8 cellular contexts compared by ENCODE assay signal in the genomic region with DNA sequence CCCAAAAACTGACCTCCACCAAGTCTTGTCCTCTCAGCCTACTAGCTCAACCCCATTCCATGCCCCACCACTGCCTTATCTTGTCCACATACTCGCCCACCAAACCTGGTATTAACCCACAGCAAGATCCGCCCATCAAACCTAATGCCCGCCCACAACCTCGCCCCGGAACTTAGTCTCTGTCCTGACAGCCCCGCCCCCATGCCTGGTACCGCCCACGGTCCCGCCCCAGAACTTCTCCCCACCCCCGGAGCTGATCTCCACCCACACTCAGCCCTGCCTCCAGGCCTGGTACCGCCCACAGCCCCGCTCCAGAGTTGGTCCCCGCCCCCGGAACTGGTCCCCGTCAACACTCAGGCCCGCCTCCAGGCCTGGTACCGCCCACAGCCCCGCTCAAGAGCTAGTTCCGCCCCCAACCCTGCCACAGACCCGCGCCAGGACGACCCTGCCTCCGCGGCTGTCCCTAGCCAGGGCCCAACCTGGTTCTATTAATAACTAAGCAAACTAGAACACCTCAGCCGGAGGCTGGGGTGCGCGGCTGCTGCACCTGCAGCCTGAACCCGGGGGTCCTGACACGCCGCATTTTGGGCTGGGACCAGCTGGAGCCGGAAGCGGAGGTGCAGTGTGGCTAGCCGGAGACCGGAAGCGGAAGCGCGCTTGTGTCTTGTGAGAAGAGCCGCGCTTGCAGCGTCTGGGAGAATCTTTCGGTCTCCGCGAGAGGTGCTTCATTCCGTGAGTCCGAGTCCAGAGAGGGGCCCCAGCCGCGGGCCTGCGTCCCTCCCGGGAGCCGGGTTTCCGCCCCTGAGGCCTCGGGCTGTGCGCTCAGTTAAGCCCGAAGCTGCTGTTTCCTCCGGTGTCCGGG. TPM values are rescaled to one million over a fixed set of nuclear protein-coding genes. Genes with fewer than 3 reads are reported as not detected.
DNase-seq lines count a peak whose midpoint lies in the region; ATAC-seq and TF ChIP-seq lines count a peak whose summit lies in the region.

ZNF557 (plus strand) TSS at position 662 of the 862 bp plus-strand sequence. CDS start 5,372 bp downstream, outside the sequence.

- H3K4me1 ChIP-seq in mucosa of descending colon (ENCODE audit: low read depth) = peaks cover 5% of the 10 kb centered on the region

- H3K9me3 Mint-ChIP-seq in IgD-negative memory B cell = no peaks in the 10 kb centered on the region

- H3K27ac Mint-ChIP-seq in IgD-negative memory B cell = peak within 1 kb of the TSS; percentile 63 to 97 (median 86)

- peaks cover 2% of the 10 kb centered on the region for H3K27me3 Mint-ChIP-seq in IgD-negative memory B cell

- TF ChIP-seq CTCF in mucosa of descending colon (IDR thresholded peaks at IDR 0.05) = no peak

- H3K36me3 ChIP-seq in mucosa of descending colon (ENCODE audit: low read depth) = peaks cover 5% of the 10 kb centered on the region

- intact Hi-C loops in mucosa of descending colon (cut with DNase I, micrococcal nuclease) = no loop called here

- ATAC-seq in GM21529 (IDR thresholded peaks at IDR 0.05; ENCODE audit: unreplicated experiment) (peak; percentile 94), mucosa of descending colon (peak; percentile 99)

- H3K9me3 ChIP-seq in mucosa of descending colon = no peaks in the 10 kb centered on the region

- H3K27ac ChIP-seq in epithelial cell of prostate = peak within 1 kb of the TSS; percentile 71

- peak within 1 kb of the TSS; percentile 93 for H3K4me3 ChIP-seq in mucosa of descending colon

- DNase-seq in DMS114 treated with DMSO at 0.1 percent for 48 hours (lab: John Stamatoyannopoulos, UW; ENCODE audit: unreplicated experiment) = peak; percentile 84
- DNase-seq in OCI-M1 (lab: John Stamatoyannopoulos, UW) = peak; percentile 95
- peak; percentile 99 for DNase-seq in activated T-cell treated with anti-CD3 and anti-CD28 coated beads for 4 hours
- DNase-seq in epithelial cell of prostate (ENCODE audit: low read depth, low spot score) = peak; percentile 87
- peak; percentile 99 to 100 (median 99) for DNase-seq in mucosa of descending colon
- peak; percentile 97 to 99 for DNase-seq in stimulated activated CD8-positive, alpha-beta memory T cell treated with anti-CD3 and anti-CD28 coated beads, Interleukin-4, amount 100 ng/mL, for 1 hour (ENCODE audit: low read depth in 2 of 2, low spot score in 1 of 2)

- H3K4me1 Mint-ChIP-seq in IgD-negative memory B cell = peaks cover 3 to 9% (median 5%) of the 10 kb centered on the region in 3 donors

- H3K4me3 Mint-ChIP-seq in IgD-negative memory B cell = peak within 1 kb of the TSS; percentile 92 to 98 (median 95)

- H3K36me3 Mint-ChIP-seq in IgD-negative memory B cell = peaks cover 12% of the 10 kb centered on the region

RNA-seq across cellular contexts. Expression of gene ZNF557, which starts in this region (rescaled TPM):
- 8.5 TPM for polyA plus RNA-seq in IgD-negative memory B cell
- 10 to 100 TPM in 1 of 3 donors, 1 to 10 TPM in 2; 8.5 to 10.3 (median 9.8) TPM for total RNA-seq in mucosa of descending colon

Comparison
In these comparisons a context has a peak if more than half of its experiments do, and no peak if none do; other contexts are left out.
1. Peak in every context shown above with its lines: DNase-seq, ATAC-seq, H3K4me3 ChIP-seq and H3K27ac ChIP-seq.